Comparison of ENCODE assay signal across 1 cellular context in genomic region chr7:575425-576366, GRCh38.
TF ChIP-seq lines count a peak whose summit lies in the region.

No MANE protein-coding gene starts in this region.

TF ChIP-seq in HepG2, 621 proteins besides CTCF, POLR2A, EP300 and RAD21:
- TF ChIP-seq ZBTB33 (CRISPR knock-in tag; IDR thresholded peaks at IDR 0.05), result peak; percentile 79; the same call in 1 of the 2 replicates
- TF ChIP-seq, protein P1, sequence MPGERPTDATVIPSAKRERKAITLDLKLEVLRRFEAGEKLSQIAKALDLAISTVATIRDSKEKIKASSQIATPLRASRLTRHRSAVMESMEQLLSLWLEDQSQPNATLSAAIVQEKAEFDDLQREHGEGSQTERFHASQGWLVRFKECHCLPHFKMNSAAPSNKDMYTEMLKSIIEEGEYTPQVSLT (CRISPR knock-in tag; IDR thresholded peaks at IDR 0.05; ENCODE audit: borderline replicate concordance, low read depth), result no peak
- no peak for TF ChIP-seq CEBPG (CRISPR knock-in tag; IDR thresholded peaks at IDR 0.05)
- TF ChIP-seq MYNN (CRISPR knock-in tag; IDR thresholded peaks at IDR 0.05; ENCODE audit: low read depth), result no peak
- 0 out of 2 replicates have a peak, but pooled peaks have one; percentile 62 for TF ChIP-seq HNRNPL (IDR thresholded peaks at IDR 0.05; ENCODE audit: low read depth, low read length)
- TF ChIP-seq ZNF354B (CRISPR knock-in tag; IDR thresholded peaks at IDR 0.05), result no peak
- no peak for TF ChIP-seq ZNF501 (CRISPR knock-in tag; IDR thresholded peaks at IDR 0.05)
- peak; percentile 87 for TF ChIP-seq ZNF121 (CRISPR knock-in tag; IDR thresholded peaks at IDR 0.05)
- TF ChIP-seq, protein P2, sequence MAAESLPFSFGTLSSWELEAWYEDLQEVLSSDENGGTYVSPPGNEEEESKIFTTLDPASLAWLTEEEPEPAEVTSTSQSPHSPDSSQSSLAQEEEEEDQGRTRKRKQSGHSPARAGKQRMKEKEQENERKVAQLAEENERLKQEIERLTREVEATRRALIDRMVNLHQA (CRISPR knock-in tag; IDR thresholded peaks at IDR 0.05), result no peak
- no peak for TF ChIP-seq SAP130 (CRISPR knock-in tag; IDR thresholded peaks at IDR 0.05; ENCODE audit: low read depth)
- no peak for TF ChIP-seq MAZ (IDR thresholded peaks at IDR 0.05; ENCODE audit: borderline replicate concordance, low read depth, low read length)
- no peak for TF ChIP-seq MAZ (CRISPR knock-in tag; IDR thresholded peaks at IDR 0.05; ENCODE audit: low read depth)
- no peak for TF ChIP-seq MIER3 (CRISPR knock-in tag; IDR thresholded peaks at IDR 0.05; ENCODE audit: borderline replicate concordance)
- TF ChIP-seq, protein P3, sequence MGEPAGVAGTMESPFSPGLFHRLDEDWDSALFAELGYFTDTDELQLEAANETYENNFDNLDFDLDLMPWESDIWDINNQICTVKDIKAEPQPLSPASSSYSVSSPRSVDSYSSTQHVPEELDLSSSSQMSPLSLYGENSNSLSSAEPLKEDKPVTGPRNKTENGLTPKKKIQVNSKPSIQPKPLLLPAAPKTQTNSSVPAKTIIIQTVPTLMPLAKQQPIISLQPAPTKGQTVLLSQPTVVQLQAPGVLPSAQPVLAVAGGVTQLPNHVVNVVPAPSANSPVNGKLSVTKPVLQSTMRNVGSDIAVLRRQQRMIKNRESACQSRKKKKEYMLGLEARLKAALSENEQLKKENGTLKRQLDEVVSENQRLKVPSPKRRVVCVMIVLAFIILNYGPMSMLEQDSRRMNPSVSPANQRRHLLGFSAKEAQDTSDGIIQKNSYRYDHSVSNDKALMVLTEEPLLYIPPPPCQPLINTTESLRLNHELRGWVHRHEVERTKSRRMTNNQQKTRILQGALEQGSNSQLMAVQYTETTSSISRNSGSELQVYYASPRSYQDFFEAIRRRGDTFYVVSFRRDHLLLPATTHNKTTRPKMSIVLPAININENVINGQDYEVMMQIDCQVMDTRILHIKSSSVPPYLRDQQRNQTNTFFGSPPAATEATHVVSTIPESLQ (CRISPR knock-in tag; conservative IDR thresholded peaks at IDR 0.05), result no peak
- no peak for TF ChIP-seq SOX13 (IDR thresholded peaks at IDR 0.05)
- TF ChIP-seq SOX13 (CRISPR knock-in tag; conservative IDR thresholded peaks at IDR 0.05 in 1 of 2, IDR thresholded peaks at IDR 0.05 in 1 of 2), result no peak
- TF ChIP-seq AGO2 (optimal IDR thresholded peaks at IDR 0.05; ENCODE audit: low read depth, low read length), result peak; percentile 42
- peak; percentile 45; the same call in 1 of the 2 replicates for TF ChIP-seq ZNF460 (CRISPR knock-in tag; IDR thresholded peaks at IDR 0.05; ENCODE audit: borderline replicate concordance)
